In the genomic region with DNA sequence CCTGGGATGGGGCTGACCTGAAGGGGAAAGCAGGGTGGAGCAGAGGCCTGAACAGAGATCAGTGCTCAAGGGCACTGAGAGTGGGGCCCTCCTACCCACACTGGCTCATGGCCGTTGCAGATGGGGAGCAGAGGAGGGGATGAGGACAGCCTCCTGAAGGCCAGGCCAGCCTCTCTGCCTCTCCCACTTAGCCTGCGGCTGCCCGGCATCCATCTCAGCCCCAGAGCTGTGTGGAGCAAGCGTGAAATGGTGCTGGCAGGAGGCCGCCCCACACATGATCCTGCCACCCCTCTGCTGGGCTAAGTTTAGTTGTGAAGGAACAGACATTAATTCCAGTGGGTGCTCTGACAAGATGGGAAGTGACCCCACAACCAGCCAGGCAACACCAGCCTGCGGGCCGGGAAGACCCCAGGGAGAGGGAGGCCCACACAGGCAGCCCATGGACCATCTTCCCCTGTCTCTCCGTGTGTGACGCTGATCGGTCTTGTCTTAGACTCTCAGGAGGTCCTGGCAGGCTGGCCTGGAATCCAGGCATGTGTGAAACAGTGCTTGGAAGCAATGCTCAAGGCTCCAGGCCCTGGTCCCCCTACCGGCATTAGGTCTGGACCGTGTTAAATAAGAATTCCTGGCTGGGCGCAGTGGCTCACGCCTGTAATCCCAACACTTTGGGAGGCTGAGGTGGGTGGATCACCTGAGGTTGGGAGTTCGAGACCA, we compare ENCODE assay signal across 21 cellular contexts. TPM values are rescaled to one million over a fixed set of nuclear protein-coding genes. Genes with fewer than 3 reads are reported as not detected.
"Had no signal": no experiment of that assay in that cellular context is flagged by ENCODE, and none has a peak within 500 bp of the region (broad histone marks: within the 10 kb centered on the region; RNA-seq: fewer than 3 reads in every experiment).

No MANE protein-coding gene starts in this region.

- DNase-seq: activated CD4-positive, alpha-beta T cell treated with anti-CD3 and anti-CD28 coated beads, Interleukin-2, amount 10 ng/mL, durations not matched to agents 7 days and 5 days; activated gamma-delta T cell; activated T-cell treated with anti-CD3 and anti-CD28 coated beads, Interleukin-2, amount 50 U/mL, for 72 hours; dermis blood vessel endothelial cell; effector memory CD4-positive, alpha-beta T cell; hippocampal formation; ovary; stimulated activated CD4-positive, alpha-beta T cell treated with anti-CD3 and anti-CD28 coated beads, Interleukin-2, amount 100 ng/mL, for 24 hours; stimulated activated naive CD8-positive, alpha-beta T cell treated with anti-CD3 and anti-CD28 coated beads, Interleukin-15, Interleukin-2, amounts not matched to agents 100 U/mL and 50 U/mL, for 24 hours; T1000; transverse colon had no signal

- H3K4me1 Mint-ChIP-seq: activated CD4-positive, alpha-beta T cell treated with anti-CD3 and anti-CD28 coated beads, Interleukin-2, amount 10 ng/mL, durations not matched to agents 7 days and 5 days had no signal

- H3K4me1 ChIP-seq: left lung, vagina had no signal

- H3K36me3 ChIP-seq: left lung, ovary, transverse colon, vagina had no signal

- H3K4me3 ChIP-seq: esophagus muscularis mucosa, left lung, ovary, transverse colon, vagina had no signal

- H3K27ac ChIP-seq: esophagus muscularis mucosa, left lung, ovary, transverse colon, vagina had no signal

- H3K4me3 Mint-ChIP-seq: activated CD4-positive, alpha-beta T cell treated with anti-CD3 and anti-CD28 coated beads, Interleukin-2, amount 10 ng/mL, durations not matched to agents 7 days and 5 days; activated T-cell treated with anti-CD3 and anti-CD28 coated beads, Interleukin-2, amount 50 U/mL, for 72 hours; memory B cell had no signal

- H3K36me3 Mint-ChIP-seq: activated naive CD4-positive, alpha-beta T cell treated with anti-CD3 and anti-CD28 coated beads, Interleukin-2, amount 50 U/mL, for 72 hours; memory B cell had no signal

- ATAC-seq: activated CD4-positive, CD25-positive, alpha-beta regulatory T cell treated with anti-CD3 and anti-CD28 coated beads, Interleukin-2, amount 50 U/mL, for 24 hours; activated T-cell treated with anti-CD3 and anti-CD28 coated beads, Interleukin-2, amount 50 U/mL, for 72 hours; left lung; stimulated activated naive CD8-positive, alpha-beta T cell treated with anti-CD3 and anti-CD28 coated beads, Interleukin-15, Interleukin-2, amounts not matched to agents 100 U/mL and 50 U/mL, for 24 hours had no signal

- H3K27me3 ChIP-seq: esophagus muscularis mucosa, left lung, ovary, transverse colon, vagina had no signal

- H3K9me3 Mint-ChIP-seq: activated CD4-positive, alpha-beta T cell treated with anti-CD3 and anti-CD28 coated beads, Interleukin-2, amount 10 ng/mL, durations not matched to agents 7 days and 5 days; activated naive CD4-positive, alpha-beta T cell treated with anti-CD3 and anti-CD28 coated beads, Interleukin-2, amount 50 U/mL, for 72 hours; activated T-cell treated with anti-CD3 and anti-CD28 coated beads, Interleukin-2, amount 50 U/mL, for 72 hours; memory B cell had no signal

- H3K9me3 ChIP-seq: esophagus muscularis mucosa, left lung, ovary, transverse colon, vagina had no signal

- H3K27me3 Mint-ChIP-seq: activated CD4-positive, alpha-beta T cell treated with anti-CD3 and anti-CD28 coated beads, Interleukin-2, amount 10 ng/mL, durations not matched to agents 7 days and 5 days; memory B cell had no signal

- H3K27ac Mint-ChIP-seq: activated T-cell treated with anti-CD3 and anti-CD28 coated beads, Interleukin-2, amount 50 U/mL, for 72 hours; memory B cell had no signal

RNA-seq across cellular contexts. Expression of a gene that starts 13.3 kb away (rescaled TPM):
- total RNA-seq: activated CD4-positive, alpha-beta T cell treated with anti-CD3 and anti-CD28 coated beads, Interleukin-2, amount 10 ng/mL, durations not matched to agents 7 days and 5 days; activated CD8-positive, alpha-beta memory T cell treated with anti-CD3 and anti-CD28 coated beads for 36 hours; activated naive CD4-positive, alpha-beta T cell treated with anti-CD3 and anti-CD28 coated beads, Interleukin-2, amount 50 U/mL, for 72 hours; activated T-cell treated with anti-CD3 and anti-CD28 coated beads, Interleukin-2, amount 50 U/mL, for 72 hours; endothelial cell of umbilical vein; mononuclear cell; T-helper 1 cell treated with Interleukin-12 subunit alpha and Interleukin-12 subunit beta and Interleukin-4 antibody, amounts not matched to agents 30 ng/mL and 1 ng/mL, for 36 hours had no signal
